In genomic region chr20:13649548-13649947, GRCh38 we compare ENCODE assay signal across 14 cellular contexts. TPM values are rescaled to one million over a fixed set of nuclear protein-coding genes. Genes with fewer than 3 reads are reported as not detected.
DNase-seq lines count a peak whose midpoint lies in the region; ATAC-seq and TF ChIP-seq lines count a peak whose summit lies in the region.
"Had no signal": no experiment of that assay in that cellular context is flagged by ENCODE, and none has a peak within 500 bp of the region (broad histone marks: within the 10 kb centered on the region; RNA-seq: fewer than 3 reads in every experiment).

No MANE protein-coding gene starts in this region.

- H3K36me3 ChIP-seq in fibroblast of lung (ENCODE audit: control insufficient read depth, insufficient read depth, low read length) (no peaks in the 10 kb centered on the region), mucosa of descending colon (ENCODE audit: low read depth) (no peaks in the 10 kb centered on the region)

- no peaks in the 10 kb centered on the region for H3K27me3 ChIP-seq in fibroblast of lung (ENCODE audit: control insufficient read depth, insufficient read depth, low read length)
- H3K27me3 ChIP-seq: body of pancreas had no signal

- H3K4me3 ChIP-seq in fibroblast of lung (replicated peaks in 1 of 4; ENCODE audit: control extremely low read depth in 1 of 4, insufficient read depth in 1 of 4, low read depth in 3 of 4, low read length in 4 of 4) (no peak overlapping the region), mucosa of descending colon (no peak overlapping the region)
- H3K4me3 ChIP-seq: body of pancreas, GM12878 had no signal

- H3K4me1 Mint-ChIP-seq in stimulated activated naive B cell treated with anti-CD40 and anti-IgM and Interleukin-4, amounts not matched to agents 10 μg/mL and 1 μg/mL and 100 μg/mL, for 72 hours, result no peaks in the 10 kb centered on the region

- H4K20me1 ChIP-seq in fibroblast of lung (ENCODE audit: control insufficient read depth, extremely low read depth, insufficient read depth, low read length), result no peaks in the 10 kb centered on the region

- no peak overlapping the region for H2AFZ ChIP-seq in fibroblast of lung (ENCODE audit: low read length)

- H3K4me3 Mint-ChIP-seq in stimulated activated naive B cell treated with anti-CD40 and anti-IgM and Interleukin-4, amounts not matched to agents 10 μg/mL and 1 μg/mL and 100 μg/mL, for 72 hours, result no peak overlapping the region
- H3K4me3 Mint-ChIP-seq: activated B cell treated with CpG ODN at 0.5 μM for 24 hours; activated T-cell treated with anti-CD3 and anti-CD28 coated beads, Interleukin-2, amount 50 U/mL, for 24 hours; naive B cell had no signal

- H3K27ac ChIP-seq in fibroblast of lung (ENCODE audit: insufficient read depth, low read length), result no peak overlapping the region
- H3K27ac ChIP-seq: body of pancreas had no signal

- H3K4me1 ChIP-seq in fibroblast of lung (ENCODE audit: control insufficient read depth, extremely low read depth, insufficient read depth, low read length) (no peaks in the 10 kb centered on the region), mucosa of descending colon (ENCODE audit: low read depth) (no peaks in the 10 kb centered on the region)
- H3K4me1 ChIP-seq: body of pancreas had no signal

- peaks cover 16 to 31% of the 10 kb centered on the region in 2 donors for H3K27me3 Mint-ChIP-seq in stimulated activated naive B cell treated with anti-CD40 and anti-IgM and Interleukin-4, amounts not matched to agents 10 μg/mL and 1 μg/mL and 100 μg/mL, for 72 hours

- peak overlapping the region; percentile 8 for H3K4me2 ChIP-seq in fibroblast of lung (ENCODE audit: extremely low read depth, insufficient read depth, low read length)

- no peaks in the 10 kb centered on the region for H3K79me2 ChIP-seq in fibroblast of lung (ENCODE audit: control insufficient read depth, insufficient read depth, low read length)

- TF ChIP-seq CTCF in fibroblast of lung (conservative IDR thresholded peaks at IDR 0.05 in 1 of 2, IDR thresholded peaks at IDR 0.05 in 1 of 2; ENCODE audit: low read depth in 1 of 2, low read length in 2 of 2), result no peak
- TF ChIP-seq CTCF in mucosa of descending colon (IDR thresholded peaks at IDR 0.05), result no peak

- H3K9me3 Mint-ChIP-seq in stimulated activated naive B cell treated with anti-CD40 and anti-IgM and Interleukin-4, amounts not matched to agents 10 μg/mL and 1 μg/mL and 100 μg/mL, for 72 hours, result no peaks in the 10 kb centered on the region
- H3K9me3 Mint-ChIP-seq: activated B cell treated with CpG ODN at 0.5 μM for 24 hours; activated T-cell treated with anti-CD3 and anti-CD28 coated beads, Interleukin-2, amount 50 U/mL, for 24 hours; naive B cell had no signal

- no peak overlapping the region for H3K27ac Mint-ChIP-seq in stimulated activated naive B cell treated with anti-CD40 and anti-IgM and Interleukin-4, amounts not matched to agents 10 μg/mL and 1 μg/mL and 100 μg/mL, for 72 hours
- H3K27ac Mint-ChIP-seq: activated B cell treated with CpG ODN at 0.5 μM for 24 hours; activated T-cell treated with anti-CD3 and anti-CD28 coated beads, Interleukin-2, amount 50 U/mL, for 24 hours had no signal

- intact Hi-C loops in mucosa of descending colon (cut with DNase I, micrococcal nuclease), result no loop called here

- DNase-seq in AG08396 (ENCODE audit: low spot score) (peak; percentile 45), NCI-H146 treated with DMSO at 0.1 percent for 48 hours (lab: John Stamatoyannopoulos, UW; ENCODE audit: unreplicated experiment) (peak; percentile 21), fibroblast of lung (ENCODE audit: low read depth in 2 of 2) (peak; percentile 55 to 69), mucosa of descending colon (peak in 2 of 3 donors; percentile 41 to 51), KG1 (lab: John Stamatoyannopoulos, UW) (no peak)
- DNase-seq in stimulated activated naive B cell treated with anti-CD40 and anti-IgM and Interleukin-4, amounts not matched to agents 10 μg/mL and 1 μg/mL and 100 μg/mL, for 72 hours, result no peak
- DNase-seq: activated B cell treated with CpG ODN at 0.5 μM for 24 hours; activated T-cell treated with anti-CD3 and anti-CD28 coated beads, Interleukin-2, amount 50 U/mL, for 24 hours; HCEC 1CT; naive B cell had no signal

- H3K9me3 ChIP-seq in fibroblast of lung (ENCODE audit: control insufficient read depth, insufficient read depth, low read depth, low read length) (no peaks in the 10 kb centered on the region), mucosa of descending colon (no peaks in the 10 kb centered on the region)
- H3K9me3 ChIP-seq: body of pancreas had no signal

- H3K9ac ChIP-seq in fibroblast of lung (ENCODE audit: insufficient read depth, low read length), result no peak overlapping the region

- ATAC-seq in mucosa of descending colon, result peak; percentile 27
- ATAC-seq in GM19023 (IDR thresholded peaks at IDR 0.05; ENCODE audit: unreplicated experiment), result no peak
- no peak for ATAC-seq in GM18520 (IDR thresholded peaks at IDR 0.05; ENCODE audit: unreplicated experiment)
- ATAC-seq in stimulated activated naive B cell treated with anti-CD40 and anti-IgM and Interleukin-4, amounts not matched to agents 10 μg/mL and 1 μg/mL and 100 μg/mL, for 72 hours (replicated peaks), result no peak
- ATAC-seq: body of pancreas had no signal

- H3K36me3 Mint-ChIP-seq in stimulated activated naive B cell treated with anti-CD40 and anti-IgM and Interleukin-4, amounts not matched to agents 10 μg/mL and 1 μg/mL and 100 μg/mL, for 72 hours, result no peaks in the 10 kb centered on the region
- H3K36me3 Mint-ChIP-seq: naive B cell had no signal

RNA-seq across cellular contexts. Expression of gene TASP1, which starts 10.8 kb away (rescaled TPM):
- total RNA-seq in fibroblast of lung (6.3 and 6.7 TPM in 2 replicates), mucosa of descending colon (10 to 100 TPM; 13.3 to 15.0 (median 13.8) TPM)
- polyA plus RNA-seq in fibroblast of lung, result 4.8 and 13.6 TPM in 2 replicates
- 3.0 and 9.0 TPM in 2 replicates for polyA plus RNA-seq in fibroblast of lung (2012)
- polyA minus RNA-seq in fibroblast of lung (ENCODE audit: low replicate concordance), result 4.3 and 7.4 TPM in 2 replicates

Comparison
In these comparisons a context has a peak if more than half of its experiments do, and no peak if none do; other contexts are left out.
1. DNase-seq: peak in AG08396 (single experiment), NCI-H146 treated with DMSO at 0.1 percent for 48 hours (single experiment), fibroblast of lung (2 of 2) and mucosa of descending colon (2 of 3); none in KG1 (single experiment) and stimulated activated naive B cell treated with anti-CD40 and anti-IgM and Interleukin-4, amounts not matched to agents 10 μg/mL and 1 μg/mL and 100 μg/mL, for 72 hours (single experiment).